In genomic region chr5:156329197-156329611, GRCh38 we compare ENCODE assay signal across 21 cellular contexts. TPM values are rescaled to one million over a fixed set of nuclear protein-coding genes. Genes with fewer than 3 reads are reported as not detected.
DNase-seq lines count a peak whose midpoint lies in the region; ATAC-seq and TF ChIP-seq lines count a peak whose summit lies in the region.
"Had no signal": no experiment of that assay in that cellular context is flagged by ENCODE, and none has a peak within 500 bp of the region (broad histone marks: within the 10 kb centered on the region; RNA-seq: fewer than 3 reads in every experiment).

No MANE protein-coding gene starts in this region.

- H3K9me3 Mint-ChIP-seq in HFFc6, result peaks cover 5% of the 10 kb centered on the region
- H3K9me3 Mint-ChIP-seq in nephron, result no peaks in the 10 kb centered on the region
- H3K9me3 Mint-ChIP-seq: activated CD8-positive, alpha-beta T cell treated with anti-CD3 and anti-CD28 coated beads for 36 hours; activated naive CD8-positive, alpha-beta T cell treated with anti-CD3 and anti-CD28 coated beads for 36 hours; activated T-cell treated with anti-CD3 and anti-CD28 coated beads, Interleukin-2, amount 50 U/mL, for 72 hours; T-helper 2 cell treated with Interferon-gamma antibody and Interleukin-4, amounts not matched to agents 5 μg/mL and 100 μg/mL, for 36 hours had no signal

- H3K4me3 Mint-ChIP-seq in HFFc6, result peak overlapping the region; percentile 91
- peak overlapping the region; percentile 82 to 88 (median 84) for H3K4me3 Mint-ChIP-seq in nephron
- H3K4me3 Mint-ChIP-seq: activated CD8-positive, alpha-beta T cell treated with anti-CD3 and anti-CD28 coated beads for 36 hours; activated naive CD8-positive, alpha-beta T cell treated with anti-CD3 and anti-CD28 coated beads for 36 hours; activated T-cell treated with anti-CD3 and anti-CD28 coated beads, Interleukin-2, amount 50 U/mL, for 72 hours; neural progenitor cell; T-helper 2 cell treated with Interferon-gamma antibody and Interleukin-4, amounts not matched to agents 5 μg/mL and 100 μg/mL, for 36 hours had no signal

- ATAC-seq in HG02642 (IDR thresholded peaks at IDR 0.05; ENCODE audit: poor library complexity, unreplicated experiment), result no peak
- ATAC-seq: activated CD8-positive, alpha-beta T cell treated with anti-CD3 and anti-CD28 coated beads for 36 hours; activated T-cell treated with anti-CD3 and anti-CD28 coated beads, Interleukin-2, amount 50 U/mL, for 72 hours; PC-3 had no signal

- no peak for DNase-seq in HFFc6
- peak; percentile 7 to 83 for DNase-seq in foreskin fibroblast
- DNase-seq in G401 (ENCODE audit: low spot score), result no peak
- DNase-seq in NCI-H2081 treated with DMSO at 0.1 percent for 48 hours (lab: John Stamatoyannopoulos, UW), result no peak
- DNase-seq in iPS-NIHi11 (ENCODE audit: low spot score), result no peak
- DNase-seq: activated CD4-positive, CD25-positive, alpha-beta regulatory T cell; activated CD8-positive, alpha-beta T cell treated with anti-CD3 and anti-CD28 coated beads for 36 hours; activated naive CD8-positive, alpha-beta T cell treated with anti-CD3 and anti-CD28 coated beads for 36 hours; activated T-cell treated with anti-CD3 and anti-CD28 coated beads, Interleukin-2, amount 50 U/mL, for 72 hours; erythroblast; Karpas-422; NCI-H1092 treated with DMSO at 0.1 percent for 48 hours; NCI-H774; PC-3; retina; stimulated activated CD4-positive, alpha-beta T cell treated with anti-CD3 and anti-CD28 coated beads, Interleukin-1b, Interleukin-23, amount 100 ng/mL, for 48 hours; stomach had no signal

- H3K4me1 Mint-ChIP-seq in HFFc6 (ENCODE audit: low read depth) (peaks cover 37% of the 10 kb centered on the region), nephron (peaks cover 66% of the 10 kb centered on the region)
- H3K4me1 Mint-ChIP-seq: activated naive CD8-positive, alpha-beta T cell treated with anti-CD3 and anti-CD28 coated beads for 36 hours had no signal

- peaks cover 5% of the 10 kb centered on the region; the same call in 1 of the 2 replicates for H3K36me3 Mint-ChIP-seq in HFFc6 (ENCODE audit: low read depth)
- H3K36me3 Mint-ChIP-seq in nephron (ENCODE audit: low read depth), result peaks cover 4% of the 10 kb centered on the region
- H3K36me3 Mint-ChIP-seq: activated naive CD8-positive, alpha-beta T cell treated with anti-CD3 and anti-CD28 coated beads for 36 hours; neural progenitor cell had no signal

- peak overlapping the region; percentile 73 to 79 for H3K4me3 ChIP-seq in foreskin fibroblast (ENCODE audit: low read depth in 1 of 2, low read length in 2 of 2)
- H3K4me3 ChIP-seq: neural progenitor cell had no signal

- H3K27me3 Mint-ChIP-seq in HFFc6 (ENCODE audit: insufficient read depth) (peaks cover 1% of the 10 kb centered on the region; the same call in 1 of the 2 replicates), nephron (ENCODE audit: low read depth) (no peaks in the 10 kb centered on the region)

- TF ChIP-seq CTCF in HFFc6 (IDR thresholded peaks at IDR 0.05) (no peak), foreskin fibroblast (IDR thresholded peaks at IDR 0.05; ENCODE audit: low read depth, low read length) (no peak), nephron (IDR thresholded peaks at IDR 0.05; ENCODE audit: unreplicated experiment in 3 of 3) (no peak)

- in situ Hi-C loops in G401 (cut with HindIII; ENCODE audit: low sequenced_read_pairs), result no loop called here

- H3K27ac Mint-ChIP-seq in HFFc6 (peak overlapping the region; percentile 88; the same call in 1 of the 2 replicates), nephron (peak overlapping the region; percentile 89 to 98 (median 96))
- H3K27ac Mint-ChIP-seq: activated CD8-positive, alpha-beta T cell treated with anti-CD3 and anti-CD28 coated beads for 36 hours; activated naive CD8-positive, alpha-beta T cell treated with anti-CD3 and anti-CD28 coated beads for 36 hours; activated T-cell treated with anti-CD3 and anti-CD28 coated beads, Interleukin-2, amount 50 U/mL, for 72 hours; neural progenitor cell; T-helper 2 cell treated with Interferon-gamma antibody and Interleukin-4, amounts not matched to agents 5 μg/mL and 100 μg/mL, for 36 hours had no signal

RNA-seq across cellular contexts. Expression of gene SGCD, which starts 2.2 kb away (rescaled TPM):
- total RNA-seq in HFFc6 (2021; fragmentation: NEBNext Ultra II Directional; extraction: Animal tissue kit (Norgen Biotek cat#: 25700)), result 1 to 10 TPM; 5.2 to 6.7 (median 6.4) TPM
- not detected in 2 replicates for total RNA-seq in G401 (2014; rRNA removed; shearing (Covaris generic))
- total RNA-seq: activated CD8-positive, alpha-beta T cell treated with anti-CD3 and anti-CD28 coated beads for 36 hours; activated naive CD8-positive, alpha-beta T cell treated with anti-CD3 and anti-CD28 coated beads for 36 hours had no signal

Comparison
In these comparisons a context has a peak if more than half of its experiments do, and no peak if none do; other contexts are left out.
1. DNase-seq: peak in foreskin fibroblast (2 of 2); none in HFFc6 (single experiment), G401 (single experiment), NCI-H2081 treated with DMSO at 0.1 percent for 48 hours (single experiment) and iPS-NIHi11 (single experiment).